Comparison of ENCODE assay signal across 23 cellular contexts in the genomic region with DNA sequence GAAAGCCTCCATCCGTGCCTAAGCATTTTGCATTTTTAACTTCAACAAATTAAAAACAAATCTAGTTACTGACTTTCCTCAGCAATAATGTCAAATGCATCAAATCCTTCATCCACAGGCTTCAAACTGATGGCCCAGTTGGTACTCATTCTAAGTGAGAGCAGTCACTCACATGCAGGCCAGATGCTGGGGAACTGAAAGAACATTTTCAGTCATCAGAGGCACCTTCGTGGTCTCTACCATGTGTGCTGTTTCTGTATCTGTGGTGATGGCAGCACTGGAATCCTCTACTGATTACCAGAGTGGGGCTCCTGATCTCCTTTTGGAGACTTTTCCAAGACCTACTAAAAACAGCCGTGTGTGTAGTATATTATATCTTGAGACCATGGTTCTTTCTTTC.
"Had no signal": no experiment of that assay in that cellular context is flagged by ENCODE, and none has a peak within 500 bp of the region (broad histone marks: within the 10 kb centered on the region; RNA-seq: fewer than 3 reads in every experiment).

No MANE protein-coding gene starts in this region.

- H3K9ac ChIP-seq: SK-N-SH had no signal

- H3K9me3 ChIP-seq: MG63, SK-N-SH had no signal

- DNase-seq: IMR-90, Karpas-422, KG1, MG63, NCI-H1092 treated with DMSO at 0.1 percent for 48 hours, NCI-H1417, NCI-H1436 treated with DMSO at 0.1 percent for 48 hours, NCI-H1694, NCI-H187 treated with DMSO at 0.1 percent for 48 hours, NCI-H2029 treated with DMSO at 0.1 percent for 48 hours, NCI-H2171 treated with DMSO at 0.1 percent for 48 hours, NCI-H345, NCI-H446 treated with DMSO at 0.1 percent for 48 hours, NCI-H510A treated with DMSO at 0.1 percent for 48 hours, NCI-H526, PC-3, SHP77, SK-N-SH, SW 1271, T-cell had no signal

- H3K4me3 Mint-ChIP-seq: T-cell had no signal

- H3K36me3 Mint-ChIP-seq: T-cell had no signal

- H3K4me2 ChIP-seq: SK-N-SH had no signal

- H3K27ac ChIP-seq: RWPE1 had no signal

- H3K36me3 ChIP-seq: MG63 had no signal

- ATAC-seq: HepG2, Panc1, PC-3, T-cell had no signal

- H3K4me3 ChIP-seq: MG63 had no signal

- H3K4me1 Mint-ChIP-seq: T-cell had no signal

- H3K27ac Mint-ChIP-seq: T-cell had no signal
